In the genomic region with DNA sequence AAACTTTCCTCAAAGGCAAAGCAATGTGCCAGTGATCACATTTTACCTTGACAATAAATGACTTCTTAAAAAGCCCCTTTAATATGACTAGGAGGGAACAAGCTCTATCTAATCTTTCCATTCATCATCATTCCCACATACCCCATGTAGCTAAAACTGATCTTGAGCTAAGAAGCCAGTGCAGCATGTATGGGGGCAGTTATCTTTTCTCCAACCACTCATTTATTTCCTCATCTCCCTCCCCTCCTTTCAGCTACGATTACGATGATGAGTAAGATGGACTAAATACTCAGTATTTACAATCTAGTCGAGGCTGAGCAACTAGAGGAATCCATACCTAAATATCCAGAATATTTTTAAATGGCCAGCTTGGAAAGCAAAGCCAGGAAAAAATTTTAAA, we compare ENCODE assay signal across 1 cellular context.
TF ChIP-seq lines count a peak whose summit lies in the region.

No MANE protein-coding gene starts in this region.

TF ChIP-seq in SK-N-SH treated with all-trans-retinoic acid at 6 μM for 48 hours, 23 proteins besides CTCF, POLR2A, EP300 and RAD21 (continued from another document):
- TF ChIP-seq GLIS3 (CRISPR knock-in tag; IDR thresholded peaks at IDR 0.05) (no peak), TCF4 (CRISPR knock-in tag; IDR thresholded peaks at IDR 0.05; ENCODE audit: borderline replicate concordance) (no peak)
